In the genomic region with DNA sequence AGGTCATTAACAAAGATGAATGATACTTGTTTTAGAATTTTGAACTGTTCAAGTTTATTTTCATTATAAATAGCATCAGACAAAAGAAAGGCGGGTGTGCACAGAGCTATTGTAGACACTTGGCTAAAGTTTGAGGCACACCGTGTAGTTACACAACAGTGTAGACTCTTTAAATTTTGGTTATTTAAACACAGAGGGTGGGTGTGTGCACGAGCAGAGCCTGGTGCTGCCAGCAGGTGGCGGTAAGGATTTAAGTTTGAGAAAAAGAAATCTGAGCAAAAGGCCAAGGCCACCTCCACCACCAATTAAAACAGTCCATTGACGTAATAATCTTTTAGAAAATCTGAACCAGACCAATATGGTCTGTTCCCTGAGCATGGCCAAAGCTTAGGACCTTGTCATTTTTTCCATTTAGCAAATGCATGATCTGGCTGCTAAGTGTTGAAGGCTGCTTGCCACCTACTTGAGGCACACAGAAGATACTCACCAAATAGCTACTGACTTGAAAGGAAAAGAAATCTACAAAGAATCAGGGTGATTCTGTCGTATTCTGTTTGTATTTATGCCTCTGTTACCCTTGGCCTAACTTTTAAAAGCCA, we compare ENCODE assay signal across 8 cellular contexts. TPM values are rescaled to one million over a fixed set of nuclear protein-coding genes. Genes with fewer than 3 reads are reported as not detected.
A peak's percentile ranks its signal among the peaks of the same experiment; 100 is the strongest.
DNase-seq lines count a peak whose midpoint lies in the region; ATAC-seq and TF ChIP-seq lines count a peak whose summit lies in the region.

No MANE protein-coding gene starts in this region.

- no peak for TF ChIP-seq CTCF in ovary (IDR thresholded peaks at IDR 0.05)

- ATAC-seq in GM19328 (IDR thresholded peaks at IDR 0.05; ENCODE audit: unreplicated experiment) = no peak

- H3K4me1 Mint-ChIP-seq in activated CD4-positive, alpha-beta T cell treated with anti-CD3 and anti-CD28 coated beads, Interleukin-2, amount 10 ng/mL, durations not matched to agents 24 days and 14 days = no peaks in the 10 kb centered on the region

- DNase-seq in EH (ENCODE audit: low read depth) (peak; percentile 50), Karpas-422 (peak; percentile 82), fibroblast of gingiva (ENCODE audit: low read depth) (peak; percentile 44), renal cortical epithelial cell (ENCODE audit: low read depth) (peak; percentile 26), ovary (no peak), GM19240 (ENCODE audit: insufficient read length, low spot score) (no peak)
- DNase-seq in activated CD4-positive, alpha-beta T cell treated with anti-CD3 and anti-CD28 coated beads, Interleukin-2, amount 10 ng/mL, durations not matched to agents 24 days and 14 days = peak; percentile 84

- no peak overlapping the region for H3K4me3 ChIP-seq in Karpas-422 (ENCODE audit: low read length)
- H3K4me3 ChIP-seq in ovary = no peak overlapping the region

- WGBS in ovary, 3 donors = 41 to 45% (median 42%) methylated on average over 6 of the region's 6 CpGs

- H3K27me3 ChIP-seq in Karpas-422 (ENCODE audit: low read length) (no peaks in the 10 kb centered on the region), ovary (no peaks in the 10 kb centered on the region)

- no peak overlapping the region for H2AFZ ChIP-seq in Karpas-422 (ENCODE audit: low read length)

- no peak overlapping the region for H3K27ac ChIP-seq in Karpas-422 (ENCODE audit: low read length)
- no peak overlapping the region for H3K27ac ChIP-seq in ovary

- no peak for TF ChIP-seq POLR2A in ovary (IDR thresholded peaks at IDR 0.05)

- H3K9me2 ChIP-seq in Karpas-422 (replicated peaks; ENCODE audit: insufficient read depth, low read length) = no peaks in the 10 kb centered on the region

- no peaks in the 10 kb centered on the region for H3K9me3 ChIP-seq in Karpas-422 (ENCODE audit: low read length)
- H3K9me3 ChIP-seq in ovary = no peaks in the 10 kb centered on the region

- no peaks in the 10 kb centered on the region for H3K4me1 ChIP-seq in Karpas-422 (ENCODE audit: low read length)
- no peaks in the 10 kb centered on the region for H3K4me1 ChIP-seq in ovary (ENCODE audit: insufficient read depth)

- no peak overlapping the region for H3K9ac ChIP-seq in Karpas-422 (ENCODE audit: low read length)

- H3K4me3 Mint-ChIP-seq in activated CD4-positive, alpha-beta T cell treated with anti-CD3 and anti-CD28 coated beads, Interleukin-2, amount 10 ng/mL, durations not matched to agents 24 days and 14 days = no peak overlapping the region

- peaks cover 9% of the 10 kb centered on the region; the same call in 1 of the 2 replicates for H4K20me1 ChIP-seq in Karpas-422 (ENCODE audit: insufficient read depth, low read depth, low read length)

- no peak overlapping the region for H3K4me2 ChIP-seq in Karpas-422 (ENCODE audit: low read depth, low read length, poor library complexity, severe bottlenecking)

- peaks cover 44% of the 10 kb centered on the region; the same call in 1 of the 2 replicates for H3K36me3 ChIP-seq in Karpas-422 (ENCODE audit: insufficient read depth, low read length)
- H3K36me3 ChIP-seq in ovary = no peaks in the 10 kb centered on the region

- no peaks in the 10 kb centered on the region for H3K9me3 Mint-ChIP-seq in activated CD4-positive, alpha-beta T cell treated with anti-CD3 and anti-CD28 coated beads, Interleukin-2, amount 10 ng/mL, durations not matched to agents 24 days and 14 days

- no peak overlapping the region for H3K27ac Mint-ChIP-seq in activated CD4-positive, alpha-beta T cell treated with anti-CD3 and anti-CD28 coated beads, Interleukin-2, amount 10 ng/mL, durations not matched to agents 24 days and 14 days

- no peak for TF ChIP-seq EP300 in ovary (IDR thresholded peaks at IDR 0.05)

- peaks cover 59% of the 10 kb centered on the region for H3K79me2 ChIP-seq in Karpas-422 (ENCODE audit: low read length)

- H3K27me3 Mint-ChIP-seq in activated CD4-positive, alpha-beta T cell treated with anti-CD3 and anti-CD28 coated beads, Interleukin-2, amount 10 ng/mL, durations not matched to agents 24 days and 14 days = no peaks in the 10 kb centered on the region

- H3K36me3 Mint-ChIP-seq in activated CD4-positive, alpha-beta T cell treated with anti-CD3 and anti-CD28 coated beads, Interleukin-2, amount 10 ng/mL, durations not matched to agents 24 days and 14 days (ENCODE audit: low read depth) = peaks cover 38% of the 10 kb centered on the region

- intact Hi-C loops in activated CD4-positive, alpha-beta T cell treated with anti-CD3 and anti-CD28 coated beads, Interleukin-2, amount 10 ng/mL, durations not matched to agents 24 days and 14 days (cut with micrococcal nuclease) = no loop called here
- intact Hi-C loops in ovary (cut with DNase I) = no loop called here

RNA-seq across cellular contexts. Expression of gene COPS7B, which starts 14.3 kb away (rescaled TPM):
- total RNA-seq in Karpas-422 (2014; rRNA removed; shearing (Covaris generic); ENCODE audit: low replicate concordance) = 40.4 and 67.6 TPM in 2 replicates
- 66.7 and 67.6 TPM in 2 replicates for total RNA-seq in activated CD4-positive, alpha-beta T cell treated with anti-CD3 and anti-CD28 coated beads, Interleukin-2, amount 10 ng/mL, durations not matched to agents 24 days and 14 days
- total RNA-seq in renal cortical epithelial cell (7.8 and 16.8 TPM in 2 replicates), ovary (10 to 100 TPM; 16.9 to 30.8 (median 24.8) TPM)
- polyA plus RNA-seq in ovary = 10 to 100 TPM; 22.6 to 30.5 TPM

RNA-seq across cellular contexts. Expression of gene PDE6D, which starts 19.5 kb away (rescaled TPM):
- total RNA-seq in Karpas-422 (2014; rRNA removed; shearing (Covaris generic); ENCODE audit: low replicate concordance) = 67.2 and 87.8 TPM in 2 replicates
- total RNA-seq in activated CD4-positive, alpha-beta T cell treated with anti-CD3 and anti-CD28 coated beads, Interleukin-2, amount 10 ng/mL, durations not matched to agents 24 days and 14 days = 33.4 and 36.0 TPM in 2 replicates
- total RNA-seq in renal cortical epithelial cell (19.1 and 25.0 TPM in 2 replicates), ovary (10 to 100 TPM; 13.7 to 22.9 (median 16.9) TPM)
- polyA plus RNA-seq in ovary = 10 to 100 TPM; 21.6 to 32.9 TPM

Comparison
In these comparisons a context has a peak if more than half of its experiments do, and no peak if none do; other contexts are left out.
1. DNase-seq: peak in EH (single experiment), Karpas-422 (single experiment), activated CD4-positive, alpha-beta T cell treated with anti-CD3 and anti-CD28 coated beads, Interleukin-2, amount 10 ng/mL, durations not matched to agents 24 days and 14 days (single experiment), fibroblast of gingiva (single experiment) and renal cortical epithelial cell (single experiment); none in ovary (0 of 5) and GM19240 (single experiment).